In genomic region chr5:172984244-172984953, GRCh38 we compare ENCODE assay signal across 8 cellular contexts. TPM values are rescaled to one million over a fixed set of nuclear protein-coding genes. Genes with fewer than 3 reads are reported as not detected.
DNase-seq lines count a peak whose midpoint lies in the region; ATAC-seq and TF ChIP-seq lines count a peak whose summit lies in the region.

No MANE protein-coding gene starts in this region.

- H3K4me3 Mint-ChIP-seq in CD8-positive, alpha-beta memory T cell = peak overlapping the region; percentile 89 to 99 (median 98)

- H3K36me3 Mint-ChIP-seq in CD8-positive, alpha-beta memory T cell = peaks cover 0 to 43% (median 2%) of the 10 kb centered on the region in 3 donors

- peak overlapping the region; percentile 84 to 100 (median 99) for H3K27ac Mint-ChIP-seq in CD8-positive, alpha-beta memory T cell

- DNase-seq in CD8-positive, alpha-beta memory T cell = peak; percentile 53 to 85 (median 73)
- DNase-seq in HL-60 (ENCODE audit: low read depth in 1 of 2, low spot score in 1 of 2) = peak in 1 of 2 experiments; percentile 90
- peak; percentile 71 for DNase-seq in activated T-cell treated with anti-CD3 and anti-CD28 coated beads for 48 hours (ENCODE audit: low read depth)
- DNase-seq in stimulated activated CD8-positive, alpha-beta memory T cell treated with anti-CD3 and anti-CD28 coated beads, Interleukin-7, amount 100 ng/mL, for 1 hour (ENCODE audit: low read depth in 2 of 2) = peak; percentile 40 to 50

- ATAC-seq in GM19463 (IDR thresholded peaks at IDR 0.05; ENCODE audit: unreplicated experiment) = peak; percentile 55

- peaks cover 4% of the 10 kb centered on the region for H3K36me3 ChIP-seq in CD8-positive, alpha-beta memory T cell (ENCODE audit: insufficient read depth, low read length)
- peaks cover 27% of the 10 kb centered on the region for H3K36me3 ChIP-seq in OCI-LY3 (replicated peaks; ENCODE audit: low read depth, low read length)
- H3K36me3 ChIP-seq in esophagus (ENCODE audit: control insufficient read depth in 2 of 2, insufficient read depth in 2 of 2, low read length in 1 of 2) = peaks cover 0 to 2% of the 10 kb centered on the region in 2 donors
- peaks cover 11% of the 10 kb centered on the region for H3K36me3 ChIP-seq in muscle layer of colon (ENCODE audit: insufficient read depth, low read length)

- POLR2A ChIA-PET in CD8-positive, alpha-beta memory T cell (lab: Charles Lee) = interaction anchor here (0.7 to 2.5 kb wide), 11 partner anchors 17 to 220 kb away, joined by 3 to 28 read pairs (median 4); partner anchors contain the start of genes BNIP1, DUSP1 and RPL26L1

- H3K9me3 Mint-ChIP-seq in CD8-positive, alpha-beta memory T cell = no peaks in the 10 kb centered on the region

- TF ChIP-seq CTCF in HL-60 (IDR thresholded peaks at IDR 0.05; ENCODE audit: insufficient read depth, low read length) = peak; percentile 35
- TF ChIP-seq CTCF in OCI-LY3 (IDR thresholded peaks at IDR 0.05; ENCODE audit: low read depth, low read length) = peak; percentile 63

- WGBS in esophagus, 2 donors = 1% methylated on average over 15 of the region's 15 CpGs

- no peaks in the 10 kb centered on the region for H3K27me3 Mint-ChIP-seq in CD8-positive, alpha-beta memory T cell

- H3K4me3 ChIP-seq in CD8-positive, alpha-beta memory T cell (ENCODE audit: low read length) = peak overlapping the region; percentile 98
- peak overlapping the region; percentile 99 for H3K4me3 ChIP-seq in HL-60 (replicated peaks; ENCODE audit: insufficient read depth, low read length)
- peak overlapping the region; percentile 98 for H3K4me3 ChIP-seq in OCI-LY3 (ENCODE audit: low read length)
- H3K4me3 ChIP-seq in esophagus (ENCODE audit: low read depth in 1 of 2, low read length in 2 of 2) = peak overlapping the region; percentile 91 to 96
- H3K4me3 ChIP-seq in muscle layer of colon (ENCODE audit: low read depth in 1 of 2, low read length in 2 of 2) = peak overlapping the region; percentile 76 to 82

- H2AFZ ChIP-seq in OCI-LY3 (ENCODE audit: low read depth, low read length) = no peak overlapping the region

- peak overlapping the region; percentile 97 for H3K27ac ChIP-seq in CD8-positive, alpha-beta memory T cell (ENCODE audit: low read depth, low read length)
- H3K27ac ChIP-seq in HL-60 (replicated peaks) (peak overlapping the region; percentile 90), OCI-LY3 (ENCODE audit: low read length) (peak overlapping the region; percentile 93), esophagus (ENCODE audit: low read depth in 2 of 2, low read length in 1 of 2) (peak overlapping the region; percentile 94 to 99), muscle layer of colon (ENCODE audit: low read depth, low read length) (peak overlapping the region; percentile 85)

- peak overlapping the region; percentile 97 for H3K9ac ChIP-seq in OCI-LY3 (ENCODE audit: low read length)
- H3K9ac ChIP-seq in muscle layer of colon (ENCODE audit: low read length) = peak overlapping the region; percentile 89

- H4K20me1 ChIP-seq in OCI-LY3 (ENCODE audit: insufficient read depth, low read length) = peaks cover 26% of the 10 kb centered on the region

- peaks cover 41 to 69% (median 43%) of the 10 kb centered on the region in 3 donors for H3K4me1 Mint-ChIP-seq in CD8-positive, alpha-beta memory T cell

- no peaks in the 10 kb centered on the region for H3K9me3 ChIP-seq in CD8-positive, alpha-beta memory T cell (ENCODE audit: low read length)
- H3K9me3 ChIP-seq in OCI-LY3 (ENCODE audit: insufficient read depth, low read length) = no peaks in the 10 kb centered on the region
- no peaks in the 10 kb centered on the region for H3K9me3 ChIP-seq in esophagus (ENCODE audit: control insufficient read depth in 2 of 2, insufficient read depth in 1 of 2, low read depth in 1 of 2, low read length in 1 of 2)
- no peaks in the 10 kb centered on the region for H3K9me3 ChIP-seq in muscle layer of colon (ENCODE audit: low read length)

- CTCF ChIA-PET in CD8-positive, alpha-beta memory T cell (lab: Charles Lee) = interaction anchor here (0.7 to 2.7 kb wide), 16 partner anchors 9 to 287 kb away, joined by 3 to 16 read pairs (median 4); partner anchors contain the start of genes BNIP1 and RPL26L1

- peaks cover 61% of the 10 kb centered on the region for H3K79me2 ChIP-seq in OCI-LY3 (ENCODE audit: low read length)

- H3K4me1 ChIP-seq in CD8-positive, alpha-beta memory T cell (ENCODE audit: insufficient read depth, low read length) = peaks cover 29% of the 10 kb centered on the region
- H3K4me1 ChIP-seq in OCI-LY3 (ENCODE audit: low read length) (peaks cover 12% of the 10 kb centered on the region), esophagus (ENCODE audit: control insufficient read depth in 2 of 2, insufficient read depth in 2 of 2, low read length in 1 of 2) (peaks cover 2% of the 10 kb centered on the region in 2 donors), muscle layer of colon (ENCODE audit: insufficient read depth, low read length) (peaks cover 12% of the 10 kb centered on the region)

- no peaks in the 10 kb centered on the region for H3K27me3 ChIP-seq in CD8-positive, alpha-beta memory T cell (ENCODE audit: insufficient read depth, low read length, poor library complexity, severe bottlenecking)
- H3K27me3 ChIP-seq in HL-60 (ENCODE audit: insufficient read depth, poor library complexity, severe bottlenecking) = no peaks in the 10 kb centered on the region
- no peaks in the 10 kb centered on the region for H3K27me3 ChIP-seq in OCI-LY3 (ENCODE audit: low read depth, low read length)
- H3K27me3 ChIP-seq in esophagus (ENCODE audit: control insufficient read depth in 1 of 2, insufficient read depth in 2 of 2, low read length in 2 of 2) = no peaks in the 10 kb centered on the region
- no peaks in the 10 kb centered on the region for H3K27me3 ChIP-seq in muscle layer of colon (ENCODE audit: control insufficient read depth in 1 of 2, insufficient read depth in 2 of 2, low read length in 2 of 2)

- peak overlapping the region; percentile 78 for H3K4me2 ChIP-seq in OCI-LY3 (ENCODE audit: low read length)

RNA-seq across cellular contexts. Expression of gene ATP6V0E1, which starts 0.8 kb away (rescaled TPM):
- total RNA-seq in CD8-positive, alpha-beta memory T cell = 100 to 1,000 TPM; 171 to 179 TPM
- polyA plus RNA-seq in CD8-positive, alpha-beta memory T cell = 468 TPM
- polyA plus RNA-seq in esophagus = 100 to 1,000 TPM; 182 to 192 TPM

RNA-seq across cellular contexts. Expression of gene RPL26L1, which starts 25.2 kb away (rescaled TPM):
- 10 to 100 TPM; 91.9 to 92.3 TPM for total RNA-seq in CD8-positive, alpha-beta memory T cell
- polyA plus RNA-seq in CD8-positive, alpha-beta memory T cell = 35.6 TPM
- polyA plus RNA-seq in esophagus = 10 to 100 TPM; 40.2 to 65.9 TPM
